In the genomic region with DNA sequence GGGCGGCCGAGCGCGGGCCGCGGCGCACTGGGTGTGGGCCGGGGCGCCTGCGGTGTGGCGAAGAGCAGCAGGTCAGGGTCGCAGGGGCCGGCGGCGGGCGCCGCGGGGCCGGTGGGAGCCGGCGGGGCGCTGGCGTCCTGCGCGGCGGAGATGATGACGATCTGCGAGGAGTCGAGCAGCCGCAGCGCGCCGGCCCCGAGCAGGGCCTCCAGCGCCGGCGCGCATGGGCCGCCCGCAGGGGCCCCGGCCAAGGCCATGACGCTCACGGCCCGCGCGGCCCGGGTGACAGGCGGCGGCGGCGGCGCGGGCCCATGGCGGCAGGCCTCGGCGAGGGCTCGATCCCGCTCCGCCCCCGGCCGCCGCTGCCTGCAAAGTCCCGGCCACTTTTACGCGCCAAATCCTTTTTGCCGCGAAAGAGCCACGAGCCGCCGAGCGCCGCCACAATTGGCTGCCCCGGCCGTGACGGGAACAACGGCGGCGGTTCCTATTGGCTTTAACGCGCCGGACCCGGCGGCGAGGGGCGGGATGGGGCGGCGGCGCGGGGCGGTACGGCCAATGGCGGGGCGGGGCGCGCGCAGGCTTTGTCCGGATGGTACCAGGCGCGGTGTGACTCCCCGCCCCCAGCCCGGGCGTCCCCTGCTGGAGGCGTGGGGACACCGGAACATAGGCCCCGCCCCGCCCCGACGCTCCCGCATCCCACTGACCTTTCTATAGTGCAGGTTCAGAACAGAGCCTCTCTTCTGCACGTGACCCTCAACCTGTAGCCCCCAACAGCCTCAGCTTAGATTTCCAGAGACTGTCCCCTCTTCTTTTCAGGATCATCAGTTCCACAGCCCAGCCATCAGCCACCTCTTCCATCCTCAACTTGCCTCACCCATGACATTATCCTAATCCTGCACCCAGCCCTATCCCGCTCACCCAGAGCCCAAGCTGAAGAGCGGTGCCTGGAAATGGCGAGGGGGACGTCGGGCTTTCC, we compare ENCODE assay signal across 8 cellular contexts. TPM values are rescaled to one million over a fixed set of nuclear protein-coding genes. Genes with fewer than 3 reads are reported as not detected.
DNase-seq lines count a peak whose midpoint lies in the region; ATAC-seq and TF ChIP-seq lines count a peak whose summit lies in the region.

A gene with protein sequence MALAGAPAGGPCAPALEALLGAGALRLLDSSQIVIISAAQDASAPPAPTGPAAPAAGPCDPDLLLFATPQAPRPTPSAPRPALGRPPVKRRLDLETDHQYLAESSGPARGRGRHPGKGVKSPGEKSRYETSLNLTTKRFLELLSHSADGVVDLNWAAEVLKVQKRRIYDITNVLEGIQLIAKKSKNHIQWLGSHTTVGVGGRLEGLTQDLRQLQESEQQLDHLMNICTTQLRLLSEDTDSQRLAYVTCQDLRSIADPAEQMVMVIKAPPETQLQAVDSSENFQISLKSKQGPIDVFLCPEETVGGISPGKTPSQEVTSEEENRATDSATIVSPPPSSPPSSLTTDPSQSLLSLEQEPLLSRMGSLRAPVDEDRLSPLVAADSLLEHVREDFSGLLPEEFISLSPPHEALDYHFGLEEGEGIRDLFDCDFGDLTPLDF (minus strand): TSS at position 378 of the 976 bp plus-strand sequence. CDS start 121 bp downstream, at position 257.

- H3K4me1 ChIP-seq in BLaER1 treated with 17β-estradiol and CSF1 and Interleukin-3, amounts not matched to agents 10 nM and 100 nM = peaks cover 53 to 91% (median 88%) of the 10 kb centered on the region in 10 experiments

- H3K4me3 ChIP-seq in BLaER1 treated with 17β-estradiol and CSF1 and Interleukin-3, amounts not matched to agents 10 nM and 100 nM = peak within 1 kb of the TSS; percentile 71 to 88 (median 82)
- peak within 1 kb of the TSS; percentile 48 for H3K4me3 ChIP-seq in choroid plexus epithelial cell (ENCODE audit: low read depth, low read length)

- H3K36me3 Mint-ChIP-seq in activated CD4-positive, alpha-beta T cell treated with anti-CD3 and anti-CD28 coated beads for 36 hours (ENCODE audit: low read depth) = peaks cover 16% of the 10 kb centered on the region

- no peaks in the 10 kb centered on the region for H3K27me3 ChIP-seq in BLaER1 treated with 17β-estradiol and CSF1 and Interleukin-3, amounts not matched to agents 10 nM and 100 nM
- H3K27me3 ChIP-seq in layer of hippocampus (ENCODE audit: control insufficient read depth, insufficient read depth, low read length) = no peaks in the 10 kb centered on the region

- H3K4me1 Mint-ChIP-seq in activated CD4-positive, alpha-beta T cell treated with anti-CD3 and anti-CD28 coated beads for 36 hours = peaks cover 74% of the 10 kb centered on the region

- peak within 1 kb of the TSS; percentile 12 to 96 (median 95); a peak in 21 of 22 replicates for H3K27ac ChIP-seq in BLaER1 treated with 17β-estradiol and CSF1 and Interleukin-3, amounts not matched to agents 10 nM and 100 nM
- H3K27ac ChIP-seq in layer of hippocampus (ENCODE audit: low read depth, low read length) = peak within 1 kb of the TSS; percentile 88

- no peaks in the 10 kb centered on the region for H3K27me3 Mint-ChIP-seq in activated CD4-positive, alpha-beta T cell treated with anti-CD3 and anti-CD28 coated beads for 36 hours

- intact Hi-C loops in activated CD4-positive, alpha-beta T cell treated with anti-CD3 and anti-CD28 coated beads for 36 hours (cut with DNase I, micrococcal nuclease) = loop anchor here (1.0 to 5.0 kb wide), 13 partner anchors 12 to 1856 kb away; a partner anchor contains a TSS

- peak; percentile 40 for TF ChIP-seq CTCF in choroid plexus epithelial cell (conservative IDR thresholded peaks at IDR 0.05; ENCODE audit: low read depth, low read length)

- ATAC-seq in GM19328 (IDR thresholded peaks at IDR 0.05; ENCODE audit: unreplicated experiment) (peak; percentile 77), HG03460 (IDR thresholded peaks at IDR 0.05; ENCODE audit: unreplicated experiment) (peak; percentile 78)
- peak; percentile 84 for ATAC-seq in activated CD4-positive, alpha-beta T cell treated with anti-CD3 and anti-CD28 coated beads for 36 hours

- H3K27ac Mint-ChIP-seq in activated CD4-positive, alpha-beta T cell treated with anti-CD3 and anti-CD28 coated beads for 36 hours = peak within 1 kb of the TSS; percentile 83

- DNase-seq in NCI-H524 treated with DMSO at 0.1 percent for 48 hours (lab: John Stamatoyannopoulos, UW) (peak; percentile 82), choroid plexus epithelial cell (ENCODE audit: low read depth) (peak; percentile 92)
- peak; percentile 98 for DNase-seq in activated CD4-positive, alpha-beta T cell treated with anti-CD3 and anti-CD28 coated beads for 36 hours
- DNase-seq in stimulated activated CD4-positive, alpha-beta T cell treated with anti-CD3 and anti-CD28 coated beads, Interleukin-1b, Interleukin-23, amount 100 ng/mL, for 24 hours (ENCODE audit: low read depth in 4 of 4, low spot score in 1 of 4) = peak; percentile 88 to 97 (median 93)

- H4K20me1 ChIP-seq in BLaER1 treated with 17β-estradiol and CSF1 and Interleukin-3, amounts not matched to agents 10 nM and 100 nM = peaks cover 0 to 44% (median 39%) of the 10 kb centered on the region in 11 experiments; a peak in 18 of 22 replicates

- H3K9ac ChIP-seq in BLaER1 treated with 17β-estradiol and CSF1 and Interleukin-3, amounts not matched to agents 10 nM and 100 nM = peak within 1 kb of the TSS; percentile 72 to 98 (median 95); a peak in 21 of 22 replicates

- POLR2A ChIA-PET in activated CD4-positive, alpha-beta T cell treated with anti-CD3 and anti-CD28 coated beads for 36 hours (lab: Charles Lee) = interaction anchor here (0.6 to 1.7 kb wide), 6 partner anchors 13 to 1768 kb away, joined by 3 to 5 read pairs (median 4); a partner anchor contains a TSS

- peak within 1 kb of the TSS; percentile 84 to 98 (median 93) for H3K4me2 ChIP-seq in BLaER1 treated with 17β-estradiol and CSF1 and Interleukin-3, amounts not matched to agents 10 nM and 100 nM

- no peaks in the 10 kb centered on the region for H3K9me3 ChIP-seq in BLaER1 treated with 17β-estradiol and CSF1 and Interleukin-3, amounts not matched to agents 10 nM and 100 nM (replicated peaks in 1 of 11)

- CTCF ChIA-PET in activated CD4-positive, alpha-beta T cell treated with anti-CD3 and anti-CD28 coated beads for 36 hours (lab: Charles Lee) = interaction anchor here (1.3 to 9.1 kb wide), 4 partner anchors 9 to 46 kb away, joined by 3 to 91 read pairs (median 6); a partner anchor contains a TSS

- H3K36me3 ChIP-seq in BLaER1 treated with 17β-estradiol and CSF1 and Interleukin-3, amounts not matched to agents 10 nM and 100 nM = peaks cover 0 to 27% (median 9%) of the 10 kb centered on the region in 11 experiments; a peak in 7 of 22 replicates

- no peaks in the 10 kb centered on the region for H3K9me3 Mint-ChIP-seq in activated CD4-positive, alpha-beta T cell treated with anti-CD3 and anti-CD28 coated beads for 36 hours (ENCODE audit: low read depth)

- H3K4me3 Mint-ChIP-seq in activated CD4-positive, alpha-beta T cell treated with anti-CD3 and anti-CD28 coated beads for 36 hours = peak within 1 kb of the TSS; percentile 95

RNA-seq across cellular contexts. Expression of the gene that starts here (rescaled TPM):
- total RNA-seq in activated CD4-positive, alpha-beta T cell treated with anti-CD3 and anti-CD28 coated beads for 36 hours = 10 to 100 TPM; 45.9 to 50.9 TPM

Comparison
In these comparisons a context has a peak if more than half of its experiments do, and no peak if none do; other contexts are left out.
1. Peak in every context shown above with its lines: DNase-seq, ATAC-seq, H3K4me3 ChIP-seq and H3K27ac ChIP-seq.